ENCODE assay signal across 3 cellular contexts in the genomic region with DNA sequence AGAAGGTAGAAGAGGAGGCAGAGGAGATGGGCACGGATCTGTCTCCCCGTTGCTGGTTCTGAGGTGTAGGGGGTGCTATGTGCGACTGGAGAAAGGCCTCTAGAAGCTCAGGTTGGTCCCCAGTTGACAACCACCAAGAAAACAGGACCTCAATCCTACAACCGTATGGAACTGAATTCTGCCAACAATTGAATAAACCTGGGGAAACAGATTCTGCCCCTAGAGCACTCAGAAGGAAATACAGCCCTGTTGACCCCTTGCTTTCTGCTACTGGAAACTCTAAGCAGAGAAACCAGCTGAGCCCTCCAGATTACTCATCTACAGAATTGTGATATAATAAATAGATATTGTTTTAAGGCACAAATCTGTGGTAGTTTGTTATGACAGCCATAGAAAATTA.
TF ChIP-seq lines count a peak whose summit lies in the region.

No MANE protein-coding gene starts in this region.

TF ChIP-seq in SK-N-SH, 30 proteins besides CTCF, POLR2A, EP300 and RAD21 (continues in another document):
- no peak for TF ChIP-seq POLR2AphosphoS5 (IDR thresholded peaks at IDR 0.05; ENCODE audit: low read depth, low read length)
- no peak for TF ChIP-seq NRF1 (IDR thresholded peaks at IDR 0.05; ENCODE audit: low read depth, low read length)
- TF ChIP-seq, protein P1, sequence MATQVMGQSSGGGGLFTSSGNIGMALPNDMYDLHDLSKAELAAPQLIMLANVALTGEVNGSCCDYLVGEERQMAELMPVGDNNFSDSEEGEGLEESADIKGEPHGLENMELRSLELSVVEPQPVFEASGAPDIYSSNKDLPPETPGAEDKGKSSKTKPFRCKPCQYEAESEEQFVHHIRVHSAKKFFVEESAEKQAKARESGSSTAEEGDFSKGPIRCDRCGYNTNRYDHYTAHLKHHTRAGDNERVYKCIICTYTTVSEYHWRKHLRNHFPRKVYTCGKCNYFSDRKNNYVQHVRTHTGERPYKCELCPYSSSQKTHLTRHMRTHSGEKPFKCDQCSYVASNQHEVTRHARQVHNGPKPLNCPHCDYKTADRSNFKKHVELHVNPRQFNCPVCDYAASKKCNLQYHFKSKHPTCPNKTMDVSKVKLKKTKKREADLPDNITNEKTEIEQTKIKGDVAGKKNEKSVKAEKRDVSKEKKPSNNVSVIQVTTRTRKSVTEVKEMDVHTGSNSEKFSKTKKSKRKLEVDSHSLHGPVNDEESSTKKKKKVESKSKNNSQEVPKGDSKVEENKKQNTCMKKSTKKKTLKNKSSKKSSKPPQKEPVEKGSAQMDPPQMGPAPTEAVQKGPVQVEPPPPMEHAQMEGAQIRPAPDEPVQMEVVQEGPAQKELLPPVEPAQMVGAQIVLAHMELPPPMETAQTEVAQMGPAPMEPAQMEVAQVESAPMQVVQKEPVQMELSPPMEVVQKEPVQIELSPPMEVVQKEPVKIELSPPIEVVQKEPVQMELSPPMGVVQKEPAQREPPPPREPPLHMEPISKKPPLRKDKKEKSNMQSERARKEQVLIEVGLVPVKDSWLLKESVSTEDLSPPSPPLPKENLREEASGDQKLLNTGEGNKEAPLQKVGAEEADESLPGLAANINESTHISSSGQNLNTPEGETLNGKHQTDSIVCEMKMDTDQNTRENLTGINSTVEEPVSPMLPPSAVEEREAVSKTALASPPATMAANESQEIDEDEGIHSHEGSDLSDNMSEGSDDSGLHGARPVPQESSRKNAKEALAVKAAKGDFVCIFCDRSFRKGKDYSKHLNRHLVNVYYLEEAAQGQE (IDR thresholded peaks at IDR 0.05; ENCODE audit: low read depth, low read length): no peak
- TF ChIP-seq TEAD4 (IDR thresholded peaks at IDR 0.05; ENCODE audit: borderline replicate concordance, insufficient read depth): no peak
- TF ChIP-seq, protein P2, sequence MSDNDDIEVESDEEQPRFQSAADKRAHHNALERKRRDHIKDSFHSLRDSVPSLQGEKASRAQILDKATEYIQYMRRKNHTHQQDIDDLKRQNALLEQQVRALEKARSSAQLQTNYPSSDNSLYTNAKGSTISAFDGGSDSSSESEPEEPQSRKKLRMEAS (IDR thresholded peaks at IDR 0.05; ENCODE audit: low read depth): no peak
- TF ChIP-seq CHD2 (IDR thresholded peaks at IDR 0.05; ENCODE audit: low read length, partially characterized antibody): no peak
- TF ChIP-seq, protein P3, sequence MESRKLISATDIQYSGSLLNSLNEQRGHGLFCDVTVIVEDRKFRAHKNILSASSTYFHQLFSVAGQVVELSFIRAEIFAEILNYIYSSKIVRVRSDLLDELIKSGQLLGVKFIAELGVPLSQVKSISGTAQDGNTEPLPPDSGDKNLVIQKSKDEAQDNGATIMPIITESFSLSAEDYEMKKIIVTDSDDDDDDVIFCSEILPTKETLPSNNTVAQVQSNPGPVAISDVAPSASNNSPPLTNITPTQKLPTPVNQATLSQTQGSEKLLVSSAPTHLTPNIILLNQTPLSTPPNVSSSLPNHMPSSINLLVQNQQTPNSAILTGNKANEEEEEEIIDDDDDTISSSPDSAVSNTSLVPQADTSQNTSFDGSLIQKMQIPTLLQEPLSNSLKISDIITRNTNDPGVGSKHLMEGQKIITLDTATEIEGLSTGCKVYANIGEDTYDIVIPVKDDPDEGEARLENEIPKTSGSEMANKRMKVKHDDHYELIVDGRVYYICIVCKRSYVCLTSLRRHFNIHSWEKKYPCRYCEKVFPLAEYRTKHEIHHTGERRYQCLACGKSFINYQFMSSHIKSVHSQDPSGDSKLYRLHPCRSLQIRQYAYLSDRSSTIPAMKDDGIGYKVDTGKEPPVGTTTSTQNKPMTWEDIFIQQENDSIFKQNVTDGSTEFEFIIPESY (IDR thresholded peaks at IDR 0.05; ENCODE audit: borderline replicate concordance, low read depth): no peak
- TF ChIP-seq FOXM1 (IDR thresholded peaks at IDR 0.05; ENCODE audit: low read depth): no peak
- no peak for TF ChIP-seq RXRA (IDR thresholded peaks at IDR 0.05; ENCODE audit: borderline replicate concordance, low read depth)
- no peak for TF ChIP-seq FOXJ3 (CRISPR knock-in tag; IDR thresholded peaks at IDR 0.05)
- TF ChIP-seq, protein P4, sequence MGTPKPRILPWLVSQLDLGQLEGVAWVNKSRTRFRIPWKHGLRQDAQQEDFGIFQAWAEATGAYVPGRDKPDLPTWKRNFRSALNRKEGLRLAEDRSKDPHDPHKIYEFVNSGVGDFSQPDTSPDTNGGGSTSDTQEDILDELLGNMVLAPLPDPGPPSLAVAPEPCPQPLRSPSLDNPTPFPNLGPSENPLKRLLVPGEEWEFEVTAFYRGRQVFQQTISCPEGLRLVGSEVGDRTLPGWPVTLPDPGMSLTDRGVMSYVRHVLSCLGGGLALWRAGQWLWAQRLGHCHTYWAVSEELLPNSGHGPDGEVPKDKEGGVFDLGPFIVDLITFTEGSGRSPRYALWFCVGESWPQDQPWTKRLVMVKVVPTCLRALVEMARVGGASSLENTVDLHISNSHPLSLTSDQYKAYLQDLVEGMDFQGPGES (IDR thresholded peaks at IDR 0.05; ENCODE audit: low read depth, low read length): no peak

TF ChIP-seq in SK-N-SH treated with all-trans-retinoic acid at 6 μM for 48 hours, 23 proteins besides CTCF, POLR2A, EP300 and RAD21 (continued from another document and continues in another):
- TF ChIP-seq ZNF70 (CRISPR knock-in tag; IDR thresholded peaks at IDR 0.05) (no peak), ISL1 (CRISPR knock-in tag; IDR thresholded peaks at IDR 0.05) (no peak), GLIS3 (CRISPR knock-in tag; IDR thresholded peaks at IDR 0.05) (no peak), ZNF8 (CRISPR knock-in tag; IDR thresholded peaks at IDR 0.05) (no peak), CSDC2 (CRISPR knock-in tag; IDR thresholded peaks at IDR 0.05) (no peak), TCF4 (CRISPR knock-in tag; IDR thresholded peaks at IDR 0.05; ENCODE audit: borderline replicate concordance) (no peak), BACH2 (CRISPR knock-in tag; IDR thresholded peaks at IDR 0.05; ENCODE audit: borderline replicate concordance) (no peak)
- TF ChIP-seq, protein P5, sequence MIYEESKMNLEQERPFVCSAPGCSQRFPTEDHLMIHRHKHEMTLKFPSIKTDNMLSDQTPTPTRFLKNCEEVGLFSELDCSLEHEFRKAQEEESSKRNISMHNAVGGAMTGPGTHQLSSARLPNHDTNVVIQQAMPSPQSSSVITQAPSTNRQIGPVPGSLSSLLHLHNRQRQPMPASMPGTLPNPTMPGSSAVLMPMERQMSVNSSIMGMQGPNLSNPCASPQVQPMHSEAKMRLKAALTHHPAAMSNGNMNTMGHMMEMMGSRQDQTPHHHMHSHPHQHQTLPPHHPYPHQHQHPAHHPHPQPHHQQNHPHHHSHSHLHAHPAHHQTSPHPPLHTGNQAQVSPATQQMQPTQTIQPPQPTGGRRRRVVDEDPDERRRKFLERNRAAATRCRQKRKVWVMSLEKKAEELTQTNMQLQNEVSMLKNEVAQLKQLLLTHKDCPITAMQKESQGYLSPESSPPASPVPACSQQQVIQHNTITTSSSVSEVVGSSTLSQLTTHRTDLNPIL (CRISPR knock-in tag; IDR thresholded peaks at IDR 0.05; ENCODE audit: low read depth): no peak
- TF ChIP-seq, protein P6, sequence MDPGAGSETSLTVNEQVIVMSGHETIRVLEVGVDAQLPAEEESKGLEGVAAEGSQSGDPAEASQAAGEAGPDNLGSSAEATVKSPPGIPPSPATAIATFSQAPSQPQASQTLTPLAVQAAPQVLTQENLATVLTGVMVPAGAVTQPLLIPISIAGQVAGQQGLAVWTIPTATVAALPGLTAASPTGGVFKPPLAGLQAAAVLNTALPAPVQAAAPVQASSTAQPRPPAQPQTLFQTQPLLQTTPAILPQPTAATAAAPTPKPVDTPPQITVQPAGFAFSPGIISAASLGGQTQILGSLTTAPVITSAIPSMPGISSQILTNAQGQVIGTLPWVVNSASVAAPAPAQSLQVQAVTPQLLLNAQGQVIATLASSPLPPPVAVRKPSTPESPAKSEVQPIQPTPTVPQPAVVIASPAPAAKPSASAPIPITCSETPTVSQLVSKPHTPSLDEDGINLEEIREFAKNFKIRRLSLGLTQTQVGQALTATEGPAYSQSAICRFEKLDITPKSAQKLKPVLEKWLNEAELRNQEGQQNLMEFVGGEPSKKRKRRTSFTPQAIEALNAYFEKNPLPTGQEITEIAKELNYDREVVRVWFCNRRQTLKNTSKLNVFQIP (CRISPR knock-in tag; IDR thresholded peaks at IDR 0.05; ENCODE audit: borderline replicate concordance, low read depth): no peak
- TF ChIP-seq, protein P7, sequence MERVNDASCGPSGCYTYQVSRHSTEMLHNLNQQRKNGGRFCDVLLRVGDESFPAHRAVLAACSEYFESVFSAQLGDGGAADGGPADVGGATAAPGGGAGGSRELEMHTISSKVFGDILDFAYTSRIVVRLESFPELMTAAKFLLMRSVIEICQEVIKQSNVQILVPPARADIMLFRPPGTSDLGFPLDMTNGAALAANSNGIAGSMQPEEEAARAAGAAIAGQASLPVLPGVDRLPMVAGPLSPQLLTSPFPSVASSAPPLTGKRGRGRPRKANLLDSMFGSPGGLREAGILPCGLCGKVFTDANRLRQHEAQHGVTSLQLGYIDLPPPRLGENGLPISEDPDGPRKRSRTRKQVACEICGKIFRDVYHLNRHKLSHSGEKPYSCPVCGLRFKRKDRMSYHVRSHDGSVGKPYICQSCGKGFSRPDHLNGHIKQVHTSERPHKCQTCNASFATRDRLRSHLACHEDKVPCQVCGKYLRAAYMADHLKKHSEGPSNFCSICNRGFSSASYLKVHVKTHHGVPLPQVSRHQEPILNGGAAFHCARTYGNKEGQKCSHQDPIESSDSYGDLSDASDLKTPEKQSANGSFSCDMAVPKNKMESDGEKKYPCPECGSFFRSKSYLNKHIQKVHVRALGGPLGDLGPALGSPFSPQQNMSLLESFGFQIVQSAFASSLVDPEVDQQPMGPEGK (CRISPR knock-in tag; IDR thresholded peaks at IDR 0.05; ENCODE audit: borderline replicate concordance): no peak
- TF ChIP-seq, protein P8, sequence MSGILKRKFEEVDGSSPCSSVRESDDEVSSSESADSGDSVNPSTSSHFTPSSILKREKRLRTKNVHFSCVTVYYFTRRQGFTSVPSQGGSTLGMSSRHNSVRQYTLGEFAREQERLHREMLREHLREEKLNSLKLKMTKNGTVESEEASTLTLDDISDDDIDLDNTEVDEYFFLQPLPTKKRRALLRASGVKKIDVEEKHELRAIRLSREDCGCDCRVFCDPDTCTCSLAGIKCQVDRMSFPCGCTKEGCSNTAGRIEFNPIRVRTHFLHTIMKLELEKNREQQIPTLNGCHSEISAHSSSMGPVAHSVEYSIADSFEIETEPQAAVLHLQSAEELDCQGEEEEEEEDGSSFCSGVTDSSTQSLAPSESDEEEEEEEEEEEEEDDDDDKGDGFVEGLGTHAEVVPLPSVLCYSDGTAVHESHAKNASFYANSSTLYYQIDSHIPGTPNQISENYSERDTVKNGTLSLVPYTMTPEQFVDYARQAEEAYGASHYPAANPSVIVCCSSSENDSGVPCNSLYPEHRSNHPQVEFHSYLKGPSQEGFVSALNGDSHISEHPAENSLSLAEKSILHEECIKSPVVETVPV (CRISPR knock-in tag; IDR thresholded peaks at IDR 0.05): no peak

TF ChIP-seq in H1, 55 proteins besides CTCF, POLR2A, EP300 and RAD21:
- no peak for TF ChIP-seq KDM5A (IDR thresholded peaks at IDR 0.05; ENCODE audit: low read length)
- no peak for TF ChIP-seq CEBPB (IDR thresholded peaks at IDR 0.05; ENCODE audit: low read depth, low read length)
- TF ChIP-seq PHF8 (conservative IDR thresholded peaks at IDR 0.05; ENCODE audit: low read depth, low read length): no peak
TF ChIP-seq in H1: peak in this region for 0.
